ENCODE assay signal across 8 cellular contexts in the genomic region with DNA sequence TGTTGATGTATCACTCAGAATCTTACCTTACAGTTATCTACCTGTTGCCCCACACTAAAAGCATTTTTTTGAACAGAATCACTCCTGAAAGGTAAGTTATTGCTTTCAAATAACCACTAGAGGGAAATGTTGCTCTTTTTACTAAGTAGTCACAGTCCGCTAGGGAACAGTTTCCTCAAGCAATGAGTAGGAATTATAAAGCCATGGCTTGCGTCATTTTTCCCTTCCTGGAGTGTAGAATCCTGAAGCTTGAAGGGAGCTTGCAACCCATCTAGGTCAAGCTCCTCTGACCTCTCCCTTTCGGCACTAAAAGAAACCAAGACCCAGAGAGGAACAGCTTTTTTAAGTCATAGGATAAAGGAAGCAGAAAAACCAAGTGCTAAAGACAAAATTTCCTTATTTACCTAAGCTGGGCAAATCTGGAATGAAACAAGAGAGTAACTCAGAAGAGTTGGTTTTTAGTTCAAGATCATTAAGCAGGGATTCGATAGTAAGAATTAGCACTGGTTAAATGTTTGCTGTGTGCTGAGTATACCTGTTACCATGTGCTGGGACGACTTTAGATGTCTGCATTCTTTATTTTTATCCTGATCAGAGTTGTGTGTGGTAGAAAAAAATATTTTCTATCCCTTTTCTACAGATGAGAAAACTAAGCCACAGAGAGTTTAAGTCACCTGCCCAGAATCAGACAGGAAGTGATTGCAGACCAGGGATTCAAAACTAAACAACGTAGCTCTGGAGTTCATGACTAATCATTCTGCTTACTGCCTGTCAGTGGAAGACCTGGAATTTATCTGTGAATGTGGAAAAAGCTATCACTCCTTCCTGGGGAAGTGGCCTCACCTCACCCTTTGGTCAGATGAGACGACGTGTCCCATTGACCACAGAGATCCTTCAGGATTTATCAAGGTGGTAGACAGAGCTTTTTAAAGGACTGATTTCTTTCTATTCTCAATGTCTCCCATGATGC.
DNase-seq lines count a peak whose midpoint lies in the region; ATAC-seq and TF ChIP-seq lines count a peak whose summit lies in the region.

No MANE protein-coding gene starts in this region.

- no peak overlapping the region for H2BK5ac ChIP-seq in mesendoderm (ENCODE audit: low read length)

- H3K36me3 ChIP-seq in OCI-LY7 (ENCODE audit: insufficient read depth, low read length) (no peaks in the 10 kb centered on the region), mesendoderm (ENCODE audit: control insufficient read depth, insufficient read depth, low read length) (no peaks in the 10 kb centered on the region)

- H3K4me1 ChIP-seq in OCI-LY7 (ENCODE audit: insufficient read depth, low read length, poor library complexity, severe bottlenecking) (no peaks in the 10 kb centered on the region), mesendoderm (ENCODE audit: control insufficient read depth, low read depth, low read length) (no peaks in the 10 kb centered on the region)

- no TSS peak for BruUV-seq in OCI-LY7 (replicated peaks; lab: Mats Ljungman, UMichigan)

- H3K36me3 Mint-ChIP-seq in endothelial cell (ENCODE audit: low read depth, unreplicated experiment), result no peaks in the 10 kb centered on the region

- H3K4me1 Mint-ChIP-seq in endothelial cell (ENCODE audit: unreplicated experiment), result peaks cover 15% of the 10 kb centered on the region

- H3K9me3 Mint-ChIP-seq in endothelial cell (ENCODE audit: unreplicated experiment), result no peaks in the 10 kb centered on the region

- H4K20me1 ChIP-seq in OCI-LY7 (ENCODE audit: insufficient read depth, low read length), result no peaks in the 10 kb centered on the region

- peak; percentile 30; the same call in 1 of the 2 replicates for TF ChIP-seq CTCF in GM12874 (IDR thresholded peaks at IDR 0.05; ENCODE audit: insufficient read depth, low read depth, low read length)
- peak; percentile 77 for TF ChIP-seq CTCF in OCI-LY7 (conservative IDR thresholded peaks at IDR 0.05; ENCODE audit: low read length)
- TF ChIP-seq CTCF in endothelial cell (IDR thresholded peaks at IDR 0.05; ENCODE audit: unreplicated experiment), result peak; percentile 60

- H3K9me3 ChIP-seq in OCI-LY7 (ENCODE audit: low read length), result no peaks in the 10 kb centered on the region

- POLR2A ChIA-PET in OCI-LY7 (lab: Charles Lee), result interaction anchor here (0.7 to 1.1 kb wide), 3 partner anchors 9 to 675 kb away, joined by 3 read pairs; no protein-coding TSS in a partner anchor

- H2AFZ ChIP-seq in OCI-LY7 (ENCODE audit: low read length), result peak overlapping the region; percentile 60; the same call in 1 of the 2 replicates

- ATAC-seq in HG02973 (IDR thresholded peaks at IDR 0.05; ENCODE audit: unreplicated experiment), result no peak

- H3K9me2 ChIP-seq in OCI-LY7 (ENCODE audit: insufficient read depth, low read length), result no peaks in the 10 kb centered on the region

- H3K79me2 ChIP-seq in OCI-LY7 (ENCODE audit: insufficient read depth, low read depth, low read length), result no peaks in the 10 kb centered on the region
- no peaks in the 10 kb centered on the region for H3K79me2 ChIP-seq in mesendoderm (ENCODE audit: control insufficient read depth, insufficient read depth, low read length)

- H3K4me2 ChIP-seq in OCI-LY7 (ENCODE audit: low read length) (no peak overlapping the region), mesendoderm (ENCODE audit: low read length) (no peak overlapping the region)

- H3K27ac ChIP-seq in OCI-LY7 (ENCODE audit: low read depth, low read length, poor library complexity, severe bottlenecking) (no peak overlapping the region), mesendoderm (ENCODE audit: low read depth, low read length) (no peak overlapping the region)

- CTCF ChIA-PET in OCI-LY7 (lab: Charles Lee; ENCODE audit: unreplicated experiment), result no interaction called here

- no peak overlapping the region for H3K23ac ChIP-seq in mesendoderm (ENCODE audit: low read length)

- H3K27me3 ChIP-seq in mesendoderm (ENCODE audit: insufficient read depth, low read length, poor library complexity), result no peaks in the 10 kb centered on the region

- no peak overlapping the region for H4K5ac ChIP-seq in mesendoderm (ENCODE audit: low read length)

- H3K4me3 ChIP-seq in OCI-LY7 (ENCODE audit: low read depth, low read length, poor library complexity, severe bottlenecking) (no peak overlapping the region), mesendoderm (ENCODE audit: low read length) (no peak overlapping the region)

- no peaks in the 10 kb centered on the region for H3K27me3 Mint-ChIP-seq in endothelial cell (ENCODE audit: unreplicated experiment)

- H2BK15ac ChIP-seq in mesendoderm (replicated peaks; ENCODE audit: low read depth), result no peak overlapping the region

- intact Hi-C loops in OCI-LY7 (cut with micrococcal nuclease; ENCODE audit: unreplicated experiment), result loop anchor here (1.0 to 10.0 kb wide), 3 partner anchors 125 to 697 kb away; no protein-coding TSS in a partner anchor

- peak overlapping the region; percentile 9 for H3K18ac ChIP-seq in mesendoderm (ENCODE audit: low read length)

- no peak overlapping the region for H3K56ac ChIP-seq in mesendoderm (ENCODE audit: low read length)

- H3K79me1 ChIP-seq in mesendoderm (ENCODE audit: low read length), result no peaks in the 10 kb centered on the region

- no peak overlapping the region for H3K4me3 Mint-ChIP-seq in endothelial cell (ENCODE audit: unreplicated experiment)

- H3K9ac ChIP-seq in mesendoderm (ENCODE audit: low read length), result no peak overlapping the region

- no peak overlapping the region for H3K4ac ChIP-seq in mesendoderm (ENCODE audit: low read depth, low read length)

- peak; percentile 37 for DNase-seq in HuH-7.5 (ENCODE audit: low spot score)
- DNase-seq in OCI-LY7 (ENCODE audit: low spot score), result peak; percentile 44
- peak; percentile 16 for DNase-seq in endothelial cell (ENCODE audit: low spot score)
- peak; percentile 89 for DNase-seq in mesendoderm
- no peak for DNase-seq in effector CD8-positive, alpha-beta T cell (lab: John Stamatoyannopoulos, UW)
- DNase-seq in activated CD8-positive, alpha-beta memory T cell treated with anti-CD3 and anti-CD28 coated beads for 24 hours, result no peak

- H2AK5ac ChIP-seq in mesendoderm (ENCODE audit: low read length), result no peak overlapping the region

- H2BK120ac ChIP-seq in mesendoderm (ENCODE audit: low read depth, low read length), result no peak overlapping the region

- no CpG with 5 or more reads among the region's 8 CpGs for WGBS in mesendoderm (ENCODE audit: extremely low coverage, insufficient coverage, low lambda C conversion rate)

- H3K27ac Mint-ChIP-seq in endothelial cell (ENCODE audit: unreplicated experiment), result peak overlapping the region; percentile 23

- no peak overlapping the region for H4K8ac ChIP-seq in mesendoderm (ENCODE audit: low read depth, low read length)

Comparison
In these comparisons a context has a peak if more than half of its experiments do, and no peak if none do; other contexts are left out.
1. DNase-seq: peak in HuH-7.5 (single experiment), OCI-LY7 (single experiment), endothelial cell (single experiment) and mesendoderm (single experiment); none in effector CD8-positive, alpha-beta T cell (single experiment) and activated CD8-positive, alpha-beta memory T cell treated with anti-CD3 and anti-CD28 coated beads for 24 hours (single experiment).
2. Peak in every context shown above with its lines, with median percentiles within 50 percentile points of each other: CTCF ChIP-seq.